In the genomic region with DNA sequence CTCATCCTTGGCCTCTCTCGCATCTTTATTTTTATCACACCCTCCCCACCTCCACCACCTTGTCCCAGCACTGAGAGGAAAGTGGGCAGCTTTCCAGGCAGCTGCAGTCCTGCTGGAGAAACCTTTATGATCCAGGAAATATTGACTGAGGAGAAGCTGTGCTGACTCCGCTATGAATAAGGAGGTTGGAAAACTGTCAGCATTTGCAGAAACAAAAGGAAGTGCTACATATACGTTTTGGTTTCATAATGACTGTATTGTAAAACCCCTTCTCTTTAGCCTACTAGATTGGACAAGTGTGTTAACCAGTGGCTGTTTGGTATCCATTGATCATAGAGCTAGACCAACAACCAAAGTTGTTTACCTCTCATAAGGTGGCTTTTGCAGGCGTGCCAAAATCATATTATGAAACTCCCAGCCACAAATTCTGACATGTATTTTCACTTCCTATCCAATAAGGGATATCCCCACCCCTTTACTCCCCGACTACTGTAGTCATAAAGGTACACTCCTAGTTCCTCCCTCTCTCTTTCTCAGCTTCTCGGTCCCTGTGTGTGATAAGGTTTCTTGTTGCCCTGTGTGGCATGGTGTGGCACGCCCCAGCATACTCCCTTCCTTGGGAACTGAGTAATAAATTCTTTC, we compare ENCODE assay signal across 9 cellular contexts.
DNase-seq lines count a peak whose midpoint lies in the region; ATAC-seq, FAIRE-seq and TF ChIP-seq lines count a peak whose summit lies in the region.
"Had no signal": no experiment of that assay in that cellular context is flagged by ENCODE, and none has a peak within 500 bp of the region (broad histone marks: within the 10 kb centered on the region; RNA-seq: fewer than 3 reads in every experiment).

No MANE protein-coding gene starts in this region.

- no peaks in the 10 kb centered on the region for H3F3A ChIP-seq in PC-3 (ENCODE audit: low read length, unreplicated experiment)

- H4K20me1 ChIP-seq in PC-3 (ENCODE audit: low read length): no peaks in the 10 kb centered on the region

- POLR2A ChIA-PET in PC-3 (lab: Charles Lee; ENCODE audit: unreplicated experiment): no interaction called here

- 48% methylated on average over 7 of the region's 7 CpGs for WGBS in right cardiac atrium

- H3K4me3 ChIP-seq in PC-3 (ENCODE audit: low read length): peak overlapping the region; percentile 24
- H3K4me3 ChIP-seq in right cardiac atrium (ENCODE audit: low read length): no peak overlapping the region
- H3K4me3 ChIP-seq: BLaER1 had no signal

- H3K79me2 ChIP-seq in PC-3 (ENCODE audit: low read length): no peaks in the 10 kb centered on the region

- peaks cover 49% of the 10 kb centered on the region for H3K36me3 Mint-ChIP-seq in activated CD8-positive, alpha-beta memory T cell treated with anti-CD3 and anti-CD28 coated beads, Interleukin-2, amount 10 ng/mL, durations not matched to agents 7 days and 5 days

- H3K27me3 Mint-ChIP-seq in activated CD8-positive, alpha-beta memory T cell treated with anti-CD3 and anti-CD28 coated beads, Interleukin-2, amount 10 ng/mL, durations not matched to agents 7 days and 5 days: no peaks in the 10 kb centered on the region

- no peak for FAIRE-seq in H54 (lab: Jason Lieb, UNC)

- ATAC-seq in activated CD8-positive, alpha-beta memory T cell treated with anti-CD3 and anti-CD28 coated beads, Interleukin-2, amount 10 ng/mL, durations not matched to agents 7 days and 5 days: peak; percentile 95
- ATAC-seq in HG02981 (IDR thresholded peaks at IDR 0.05; ENCODE audit: unreplicated experiment) (peak; percentile 98), PC-3 (peak; percentile 67), right cardiac atrium (peak; percentile 22 to 47)

- H3K27ac ChIP-seq in PC-3 (ENCODE audit: low read length) (peak overlapping the region; percentile 70), right cardiac atrium (ENCODE audit: low read length) (no peak overlapping the region)
- H3K27ac ChIP-seq: BLaER1 had no signal

- TF ChIP-seq POLR2A in H54 (IDR thresholded peaks at IDR 0.05; ENCODE audit: low read depth, low read length): no peak

- H3K9me2 ChIP-seq in PC-3 (replicated peaks; ENCODE audit: low read length): no peaks in the 10 kb centered on the region

- H3K27ac Mint-ChIP-seq in activated CD8-positive, alpha-beta memory T cell treated with anti-CD3 and anti-CD28 coated beads, Interleukin-2, amount 10 ng/mL, durations not matched to agents 7 days and 5 days: peak overlapping the region; percentile 83

- H3K36me3 ChIP-seq in PC-3 (ENCODE audit: low read depth, low read length): no peaks in the 10 kb centered on the region; the same call in 1 of the 2 replicates

- peaks cover 2% of the 10 kb centered on the region for H3K9me3 Mint-ChIP-seq in activated CD8-positive, alpha-beta memory T cell treated with anti-CD3 and anti-CD28 coated beads, Interleukin-2, amount 10 ng/mL, durations not matched to agents 7 days and 5 days (ENCODE audit: low read depth)

- peak; percentile 67 for DNase-seq in activated CD8-positive, alpha-beta memory T cell treated with anti-CD3 and anti-CD28 coated beads, Interleukin-2, amount 10 ng/mL, durations not matched to agents 7 days and 5 days
- DNase-seq in activated CD8-positive, alpha-beta memory T cell treated with anti-CD3 and anti-CD28 coated beads, Interleukin-2, amount 50 U/mL, for 48 hours: no peak
- DNase-seq in PC-3: peak; percentile 56
- DNase-seq in right cardiac atrium: no peak
- DNase-seq in globus pallidus (ENCODE audit: low spot score): no peak
- DNase-seq in NCI-H146 (lab: John Stamatoyannopoulos, UW): no peak
- no peak for DNase-seq in H54 (ENCODE audit: insufficient read length, low spot score)

- H3K9me3 ChIP-seq in PC-3 (ENCODE audit: low read length) (no peaks in the 10 kb centered on the region), right cardiac atrium (ENCODE audit: control insufficient read depth, low read length) (no peaks in the 10 kb centered on the region)

- no peak for TF ChIP-seq CTCF in PC-3 (conservative IDR thresholded peaks at IDR 0.05; ENCODE audit: low read depth, low read length)

- intact Hi-C loops in PC-3 (cut with micrococcal nuclease) (loop anchor here (10.0 kb wide), 1 partner anchor 212 kb away; a partner anchor contains a TSS), right cardiac atrium (cut with DNase I) (no loop called here)

- H3K4me2 ChIP-seq in PC-3 (ENCODE audit: low read length): peak overlapping the region; percentile 48
- H3K4me2 ChIP-seq: BLaER1 had no signal

- BruUV-seq in PC-3 (replicated peaks; lab: Mats Ljungman, UMichigan): no TSS peak

- H3K9ac ChIP-seq in PC-3 (ENCODE audit: low read length): 0 out of 2 replicates have a peak overlapping the region, but pooled peaks have one; percentile 6
- H3K9ac ChIP-seq: BLaER1 had no signal

- no peak overlapping the region for H3K4me3 Mint-ChIP-seq in activated CD8-positive, alpha-beta memory T cell treated with anti-CD3 and anti-CD28 coated beads, Interleukin-2, amount 10 ng/mL, durations not matched to agents 7 days and 5 days

- H3K27me3 ChIP-seq in PC-3 (ENCODE audit: low read length) (no peaks in the 10 kb centered on the region), right cardiac atrium (ENCODE audit: control insufficient read depth, insufficient read depth) (no peaks in the 10 kb centered on the region)
- H3K27me3 ChIP-seq: BLaER1 had no signal

- CTCF ChIA-PET in activated CD8-positive, alpha-beta memory T cell treated with anti-CD3 and anti-CD28 coated beads, Interleukin-2, amount 10 ng/mL, durations not matched to agents 7 days and 5 days (lab: Charles Lee): no interaction called here
- CTCF ChIA-PET in PC-3 (lab: Charles Lee): no interaction called here

- H3K4me1 ChIP-seq in PC-3 (ENCODE audit: insufficient read depth, low read length): peaks cover 9% of the 10 kb centered on the region; the same call in 1 of the 2 replicates
- peaks cover 3% of the 10 kb centered on the region for H3K4me1 ChIP-seq in right cardiac atrium (ENCODE audit: control insufficient read depth, insufficient read depth, low read length)
- H3K4me1 ChIP-seq: BLaER1 had no signal

- no peak overlapping the region for H2AFZ ChIP-seq in PC-3 (ENCODE audit: low read length)

- H3K4me1 Mint-ChIP-seq in activated CD8-positive, alpha-beta memory T cell treated with anti-CD3 and anti-CD28 coated beads, Interleukin-2, amount 10 ng/mL, durations not matched to agents 7 days and 5 days: peaks cover 25% of the 10 kb centered on the region

Comparison
In these comparisons a context has a peak if more than half of its experiments do, and no peak if none do; other contexts are left out.
1. DNase-seq: peak in activated CD8-positive, alpha-beta memory T cell treated with anti-CD3 and anti-CD28 coated beads, Interleukin-2, amount 10 ng/mL, durations not matched to agents 7 days and 5 days (single experiment) and PC-3 (single experiment); none in activated CD8-positive, alpha-beta memory T cell treated with anti-CD3 and anti-CD28 coated beads, Interleukin-2, amount 50 U/mL, for 48 hours (single experiment), right cardiac atrium (0 of 3), globus pallidus (single experiment), NCI-H146 (single experiment) and H54 (single experiment).
2. ATAC-seq: peak in every context shown above with its lines; median percentile 98 in HG02981; 95 in activated CD8-positive, alpha-beta memory T cell treated with anti-CD3 and anti-CD28 coated beads, Interleukin-2, amount 10 ng/mL, durations not matched to agents 7 days and 5 days; 67 in PC-3; 34 in right cardiac atrium.